8 cellular contexts compared by ENCODE assay signal in genomic region chr12:4648499-4649357, GRCh38. TPM values are rescaled to one million over a fixed set of nuclear protein-coding genes. Genes with fewer than 3 reads are reported as not detected.
DNase-seq lines count a peak whose midpoint lies in the region; ATAC-seq and TF ChIP-seq lines count a peak whose summit lies in the region.

AKAP3 (minus strand) TSS chr12:4649051; CDS start chr12:4638196, 10,855 bp downstream.
NDUFA9 (plus strand) TSS chr12:4649114; CDS start chr12:4649127, 13 bp downstream.

- WGBS in IMR-90 (ENCODE audit: extremely low coverage in 2 of 2, insufficient read length in 1 of 2), 2 experiments, result 0% methylated on average over 9 of the region's 39 CpGs; no CpG with 5 or more reads in 1 of the 2 experiments
- under 1% methylated on average over 33 of the region's 39 CpGs for WGBS in esophagus muscularis mucosa

- DNase-seq in D341Med (ENCODE audit: low spot score), result peak; percentile 90
- DNase-seq in IMR-90, result peak; percentile 83
- DNase-seq in OCI-M2 (lab: John Stamatoyannopoulos, UW; ENCODE audit: unreplicated experiment), result peak; percentile 27
- peak; percentile 65 for DNase-seq in activated T-cell treated with anti-CD3 and anti-CD28 coated beads, Interleukin-2, amount 50 U/mL, for 4 hours
- peak; percentile 95 for DNase-seq in esophagus muscularis mucosa (ENCODE audit: extremely low spot score)
- DNase-seq in stimulated activated CD8-positive, alpha-beta memory T cell treated with anti-CD3 and anti-CD28 coated beads, Interleukin-7, amount 100 ng/mL, for 1 hour (ENCODE audit: low read depth in 2 of 2), result peak; percentile 57 to 58

- H3K4me1 ChIP-seq in IMR-90 (ENCODE audit: control insufficient read depth, insufficient read depth, low read length) (no peaks in the 10 kb centered on the region), esophagus muscularis mucosa (peaks cover 36 to 54% (median 43%) of the 10 kb centered on the region in 4 donors), muscle layer of colon (ENCODE audit: insufficient read depth, low read length) (peaks cover 19% of the 10 kb centered on the region)

- TF ChIP-seq CTCF in IMR-90 (conservative IDR thresholded peaks at IDR 0.05; ENCODE audit: low read depth, low read length) (no peak), esophagus muscularis mucosa (IDR thresholded peaks at IDR 0.05) (peak in 1 of 3 experiments; percentile 25)

- peaks cover 42% of the 10 kb centered on the region for H3K4me1 Mint-ChIP-seq in activated T-cell treated with anti-CD3 and anti-CD28 coated beads, Interleukin-2, amount 50 U/mL, for 4 hours (ENCODE audit: low read depth)

- no peaks in the 10 kb centered on the region for H3K36me3 ChIP-seq in IMR-90 (ENCODE audit: control insufficient read depth, insufficient read depth, low read length)
- H3K36me3 ChIP-seq in esophagus muscularis mucosa, result no peaks in the 10 kb centered on the region
- no peaks in the 10 kb centered on the region for H3K36me3 ChIP-seq in muscle layer of colon (ENCODE audit: insufficient read depth, low read length)

- intact Hi-C loops in IMR-90 (cut with micrococcal nuclease), result loop anchor here (2.0 to 5.0 kb wide), 2 partner anchors 44 to 111 kb away; partner anchors contain the start of gene RAD51AP1
- intact Hi-C loops in esophagus muscularis mucosa (cut with DNase I), result loop anchor here (5.0 kb wide), 1 partner anchor 36 kb away; no protein-coding TSS in a partner anchor

- no peaks in the 10 kb centered on the region for H3K9me3 Mint-ChIP-seq in activated T-cell treated with anti-CD3 and anti-CD28 coated beads, Interleukin-2, amount 50 U/mL, for 4 hours

- H3K36me3 Mint-ChIP-seq in activated T-cell treated with anti-CD3 and anti-CD28 coated beads, Interleukin-2, amount 50 U/mL, for 4 hours (ENCODE audit: insufficient read depth), result peaks cover 6% of the 10 kb centered on the region

- BruUV-seq in IMR-90 (replicated peaks; lab: Mats Ljungman, UMichigan), result no TSS peak

- H3K18ac ChIP-seq in IMR-90 (ENCODE audit: low read depth, low read length), result peak within 1 kb of the TSS; percentile 63

- peak within 1 kb of the TSS; percentile 38 for H2AK5ac ChIP-seq in IMR-90 (ENCODE audit: low read depth, low read length)

- H3K9ac ChIP-seq in IMR-90 (ENCODE audit: low read depth, low read length) (peak within 1 kb of the TSS; percentile 98), muscle layer of colon (ENCODE audit: low read length) (peak within 1 kb of the TSS; percentile 91)

- H4K20me1 ChIP-seq in IMR-90 (ENCODE audit: insufficient read depth, low read length), result no peaks in the 10 kb centered on the region; the same call in 1 of the 2 replicates

- peak within 1 kb of the TSS; percentile 97 for H3K4me3 Mint-ChIP-seq in activated T-cell treated with anti-CD3 and anti-CD28 coated beads, Interleukin-2, amount 50 U/mL, for 4 hours

- H3K4me2 ChIP-seq in IMR-90 (ENCODE audit: low read depth, low read length), result peak within 1 kb of the TSS; percentile 99

- no peak for TF ChIP-seq EP300 in esophagus muscularis mucosa (IDR thresholded peaks at IDR 0.05)

- TF ChIP-seq POLR2A in IMR-90 (IDR thresholded peaks at IDR 0.05; ENCODE audit: low read depth, low read length) (peak; percentile 71; the same call in 1 of the 2 replicates), esophagus muscularis mucosa (IDR thresholded peaks at IDR 0.05; ENCODE audit: low read depth) (no peak)

- dilution Hi-C loops in IMR-90 (cut with HindIII; ENCODE audit: low sequenced_read_pairs, unreplicated experiment), result no loop called here

- H4K5ac ChIP-seq in IMR-90 (ENCODE audit: low read depth, low read length), result peak within 1 kb of the TSS; percentile 95

- H3K9me3 ChIP-seq in IMR-90 (ENCODE audit: control insufficient read depth, insufficient read depth, low read length), result no peaks in the 10 kb centered on the region
- H3K9me3 ChIP-seq in esophagus muscularis mucosa, result no peaks in the 10 kb centered on the region
- no peaks in the 10 kb centered on the region for H3K9me3 ChIP-seq in muscle layer of colon (ENCODE audit: low read length)

- H4K91ac ChIP-seq in IMR-90 (ENCODE audit: insufficient read depth, low read depth, low read length), result peak within 1 kb of the TSS; percentile 78

- H3K9me1 ChIP-seq in IMR-90 (ENCODE audit: insufficient read depth, low read length), result no peaks in the 10 kb centered on the region

- CTCF ChIA-PET in IMR-90 (lab: Yijun Ruan, JAX), result no interaction called here

- no peak for TF ChIP-seq RAD21 in IMR-90 (IDR thresholded peaks at IDR 0.05; ENCODE audit: low read length)

- H3K14ac ChIP-seq in IMR-90 (replicated peaks; ENCODE audit: low read depth, low read length), result peak within 1 kb of the TSS; percentile 95

- H3K79me1 ChIP-seq in IMR-90 (ENCODE audit: low read depth in 1 of 2, low read length in 2 of 2), result peaks cover 5 to 31% of the 10 kb centered on the region in 2 experiments; a peak in 2 of 4 replicates

- H3K4ac ChIP-seq in IMR-90 (ENCODE audit: low read depth, low read length), result peak within 1 kb of the TSS; percentile 88

- no peaks in the 10 kb centered on the region for H3K27me3 ChIP-seq in IMR-90 (ENCODE audit: control insufficient read depth, insufficient read depth, low read length)
- no peaks in the 10 kb centered on the region for H3K27me3 ChIP-seq in esophagus muscularis mucosa
- H3K27me3 ChIP-seq in muscle layer of colon (ENCODE audit: control insufficient read depth in 1 of 2, insufficient read depth in 2 of 2, low read length in 2 of 2), result no peaks in the 10 kb centered on the region

- H2AFZ ChIP-seq in IMR-90 (replicated peaks; ENCODE audit: low read length, poor library complexity), result peak within 1 kb of the TSS; percentile 95

- H2BK5ac ChIP-seq in IMR-90 (ENCODE audit: low read depth, low read length, poor library complexity, severe bottlenecking), result peak within 1 kb of the TSS; percentile 75

- peak within 1 kb of the TSS; percentile 83 to 96 for H4K8ac ChIP-seq in IMR-90 (ENCODE audit: low read depth in 2 of 2, low read length in 2 of 2)

- ATAC-seq in GM21423 (IDR thresholded peaks at IDR 0.05; ENCODE audit: unreplicated experiment) (peak; percentile 75), IMR-90 (ENCODE audit: low read depth) (peak; percentile 99)
- peak; percentile 96 to 97 for ATAC-seq in activated T-cell treated with anti-CD3 and anti-CD28 coated beads, Interleukin-2, amount 50 U/mL, for 4 hours

- no peaks in the 10 kb centered on the region for H3K27me3 Mint-ChIP-seq in activated T-cell treated with anti-CD3 and anti-CD28 coated beads, Interleukin-2, amount 50 U/mL, for 4 hours (ENCODE audit: low read depth)

- peak within 1 kb of the TSS; percentile 90 for H2BK120ac ChIP-seq in IMR-90 (ENCODE audit: low read depth, low read length)

- peak within 1 kb of the TSS; percentile 88 for H2AK9ac ChIP-seq in IMR-90 (replicated peaks; ENCODE audit: low read depth, low read length, poor library complexity)

- H3K4me3 ChIP-seq in IMR-90 (ENCODE audit: insufficient read depth, low read depth, low read length) (peak within 1 kb of the TSS; percentile 93), esophagus muscularis mucosa (peak within 1 kb of the TSS; percentile 59 to 85 (median 73)), muscle layer of colon (ENCODE audit: low read depth in 1 of 2, low read length in 2 of 2) (peak within 1 kb of the TSS; percentile 75 to 81)

- POLR2A ChIA-PET in IMR-90 (lab: Charles Lee; ENCODE audit: unreplicated experiment), result interaction anchor here (0.7 kb wide), 1 partner anchor 15 kb away, joined by 5 read pairs; no protein-coding TSS in a partner anchor

- H3K23ac ChIP-seq in IMR-90 (ENCODE audit: low read depth, low read length), result peak within 1 kb of the TSS; percentile 94

- H2BK15ac ChIP-seq in IMR-90 (ENCODE audit: low read depth, low read length), result 0 out of 3 replicates have a peak within 1 kb of the TSS, but pooled peaks have one; percentile 39

- H3K56ac ChIP-seq in IMR-90 (ENCODE audit: extremely low read depth, insufficient read depth, low read length), result peak within 1 kb of the TSS; percentile 98

- peak within 1 kb of the TSS; percentile 91 for H3K27ac ChIP-seq in IMR-90 (ENCODE audit: insufficient read depth, low read length)
- H3K27ac ChIP-seq in esophagus muscularis mucosa (replicated peaks in 1 of 4), result peak within 1 kb of the TSS; percentile 74 to 88 (median 86)
- peak within 1 kb of the TSS; percentile 84 for H3K27ac ChIP-seq in muscle layer of colon (ENCODE audit: low read depth, low read length)

- in situ Hi-C loops in IMR-90 (cut with MboI; ENCODE audit: low sequenced_read_pairs), result no loop called here

- no peak within 1 kb of the TSS; the same call in 1 of the 2 replicates for H2BK20ac ChIP-seq in IMR-90 (ENCODE audit: low read depth, low read length)

TF ChIP-seq in IMR-90, 13 proteins besides CTCF, POLR2A, EP300 and RAD21:
- TF ChIP-seq MXI1 (IDR thresholded peaks at IDR 0.05; ENCODE audit: borderline replicate concordance, low read depth, low read length) (0 out of 2 replicates have a peak, but pooled peaks have one; percentile 40), USF2 (IDR thresholded peaks at IDR 0.05; ENCODE audit: low read depth, low read length) (peak; percentile 17; the same call in 1 of the 2 replicates), MAZ (IDR thresholded peaks at IDR 0.05; ENCODE audit: borderline replicate concordance, low read depth, low read length) (no peak)

RNA-seq across cellular contexts. Expression of gene AKAP3, which starts in this region (rescaled TPM):
- total RNA-seq in IMR-90 (2012; rRNA removed) (0.54 and 0.56 TPM in 2 replicates), esophagus muscularis mucosa (under 1 TPM; 0.39 to 0.83 (median 0.73) TPM)
- 0.22 and 0.55 TPM in 2 replicates for polyA plus RNA-seq in IMR-90 (2012; rRNA removed)
- 0.16 and 0.68 TPM in 2 replicates for polyA plus RNA-seq in IMR-90 (2012; cell fraction: cytosol; rRNA removed)
- polyA plus RNA-seq in IMR-90 (2012; cell fraction: nucleus; rRNA removed; ENCODE audit: low replicate concordance), result 0.07 and 0.52 TPM in 2 replicates
- 1 to 10 TPM in 1 of 3 donors, under 1 TPM in 2; 0.65 to 1.1 (median 0.92) TPM for total RNA-seq in activated T-cell treated with anti-CD3 and anti-CD28 coated beads, Interleukin-2, amount 50 U/mL, for 4 hours

RNA-seq across cellular contexts. Expression of gene NDUFA9, which starts in this region (rescaled TPM):
- 112 and 124 TPM in 2 replicates for total RNA-seq in IMR-90 (2012; rRNA removed)
- polyA plus RNA-seq in IMR-90 (2012; rRNA removed), result 63.2 and 71.0 TPM in 2 replicates
- 51.2 and 58.9 TPM in 2 replicates for polyA plus RNA-seq in IMR-90 (2012; cell fraction: cytosol; rRNA removed)
- 30.2 and 33.8 TPM in 2 replicates for polyA plus RNA-seq in IMR-90 (2012; cell fraction: nucleus; rRNA removed; ENCODE audit: low replicate concordance)
- 100 to 1,000 TPM; 149 to 164 (median 151) TPM for total RNA-seq in activated T-cell treated with anti-CD3 and anti-CD28 coated beads, Interleukin-2, amount 50 U/mL, for 4 hours
- 10 to 100 TPM; 18.7 to 56.1 (median 32.7) TPM for total RNA-seq in esophagus muscularis mucosa

Comparison
In these comparisons a context has a peak if more than half of its experiments do, and no peak if none do; other contexts are left out.
1. Peak in every context shown above with its lines: DNase-seq, ATAC-seq, H3K4me3 ChIP-seq and H3K27ac ChIP-seq.
2. DNase-seq: peak in every context shown above with its lines; median percentile 95 in esophagus muscularis mucosa; 90 in D341Med; 83 in IMR-90; 65 in activated T-cell treated with anti-CD3 and anti-CD28 coated beads, Interleukin-2, amount 50 U/mL, for 4 hours; 58 in stimulated activated CD8-positive, alpha-beta memory T cell treated with anti-CD3 and anti-CD28 coated beads, Interleukin-7, amount 100 ng/mL, for 1 hour; 27 in OCI-M2.